ENCODE assay signal across 8 cellular contexts in the genomic region with DNA sequence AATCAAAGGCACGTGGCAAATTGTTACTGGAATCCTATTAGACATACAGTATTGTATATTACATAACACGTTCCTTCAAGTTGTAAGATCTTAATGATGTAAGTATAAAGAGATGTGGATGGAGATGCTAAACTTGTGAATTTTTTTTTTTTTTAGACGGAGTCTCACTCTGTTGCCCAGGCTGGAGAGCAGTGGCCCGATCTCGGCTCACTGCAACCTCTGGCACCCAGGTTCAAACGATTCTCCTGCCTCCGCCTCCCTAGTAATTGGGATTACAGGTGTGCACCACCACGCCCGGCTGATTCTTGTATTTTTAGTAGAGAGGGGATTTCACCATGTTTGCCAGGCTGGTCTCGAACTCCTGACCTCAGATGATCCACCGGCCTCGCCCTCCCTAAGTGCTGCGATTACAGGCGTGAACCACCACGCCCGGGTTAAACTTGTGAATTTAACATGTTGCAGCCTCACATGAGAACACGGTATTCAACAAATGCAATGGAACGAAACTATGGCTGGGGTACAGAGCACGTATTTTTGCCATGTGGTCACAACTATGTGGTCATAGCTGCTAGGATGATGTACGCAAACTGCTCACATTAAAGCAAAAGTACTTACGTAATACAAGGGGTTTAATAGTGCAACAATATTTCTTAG. TPM values are rescaled to one million over a fixed set of nuclear protein-coding genes. Genes with fewer than 3 reads are reported as not detected.
DNase-seq lines count a peak whose midpoint lies in the region; ATAC-seq and TF ChIP-seq lines count a peak whose summit lies in the region.

No MANE protein-coding gene starts in this region.

- H3K27me3 ChIP-seq in SU-DHL-6 (ENCODE audit: low read length), result no peaks in the 10 kb centered on the region
- H3K27me3 ChIP-seq in kidney epithelial cell (ENCODE audit: control insufficient read depth, insufficient read depth, low read length), result no peaks in the 10 kb centered on the region

- H3K27ac ChIP-seq in SU-DHL-6 (ENCODE audit: low read depth, low read length), result peak overlapping the region; percentile 81

- peaks cover 16% of the 10 kb centered on the region; the same call in 1 of the 2 replicates for H3F3A ChIP-seq in SU-DHL-6 (ENCODE audit: insufficient read depth)

- H3K9me3 ChIP-seq in SU-DHL-6 (ENCODE audit: insufficient read depth, low read length), result no peaks in the 10 kb centered on the region

- peak overlapping the region; percentile 84 for H3K9ac ChIP-seq in SU-DHL-6 (ENCODE audit: low read length)

- in situ Hi-C loops in astrocyte of the cerebellum (cut with HindIII; ENCODE audit: low sequenced_read_pairs), result no loop called here

- H3K4me3 ChIP-seq in SU-DHL-6 (ENCODE audit: insufficient read depth, low read length, poor library complexity, severe bottlenecking) (peak overlapping the region; percentile 91), astrocyte of the cerebellum (ENCODE audit: low read depth, low read length) (peak overlapping the region; percentile 98), kidney epithelial cell (ENCODE audit: low read depth, low read length) (peak overlapping the region; percentile 92)

- no peaks in the 10 kb centered on the region for H4K20me1 ChIP-seq in SU-DHL-6 (ENCODE audit: low read depth, low read length)

- peaks cover 38% of the 10 kb centered on the region for H3K79me2 ChIP-seq in SU-DHL-6 (ENCODE audit: insufficient read depth, low read length)

- peak overlapping the region; percentile 78 for H2AFZ ChIP-seq in SU-DHL-6 (ENCODE audit: low read depth, low read length, severe bottlenecking)

- H3K9me2 ChIP-seq in SU-DHL-6 (replicated peaks; ENCODE audit: insufficient read depth, low read length), result no peaks in the 10 kb centered on the region

- peak; percentile 12 for ATAC-seq in HG03060 (IDR thresholded peaks at IDR 0.05; ENCODE audit: low read depth, unreplicated experiment)

- peak overlapping the region; percentile 78 for H3K4me2 ChIP-seq in SU-DHL-6 (ENCODE audit: low read depth, low read length, poor library complexity, severe bottlenecking)

- DNase-seq in NOMO-1 (lab: John Stamatoyannopoulos, UW; ENCODE audit: unreplicated experiment in 2 of 2) (peak; percentile 59 to 88), NOMO-1 treated with DMSO at 0.1 percent for 48 hours (lab: John Stamatoyannopoulos, UW; ENCODE audit: unreplicated experiment) (no peak), astrocyte of the cerebellum (ENCODE audit: low read depth) (no peak), kidney epithelial cell (ENCODE audit: low read depth) (no peak), NCI-H187 treated with DMSO at 0.1 percent for 48 hours (lab: John Stamatoyannopoulos, UW) (no peak)
- peak; percentile 19 to 21 for DNase-seq in stimulated activated CD8-positive, alpha-beta memory T cell treated with anti-CD3 and anti-CD28 coated beads, Interleukin-7, amount 100 ng/mL, for 4 hours (ENCODE audit: low read depth in 2 of 2)

- no peak for TF ChIP-seq CTCF in SU-DHL-6 (IDR thresholded peaks at IDR 0.05; ENCODE audit: insufficient read depth, low read length, poor library complexity, severe bottlenecking)
- no peak for TF ChIP-seq CTCF in astrocyte of the cerebellum (IDR thresholded peaks at IDR 0.05; ENCODE audit: low read depth, low read length, missing control alignments)
- no peak for TF ChIP-seq CTCF in kidney epithelial cell (IDR thresholded peaks at IDR 0.05; ENCODE audit: insufficient read depth, low read length, poor library complexity, severe bottlenecking)

- H3K36me3 ChIP-seq in SU-DHL-6 (ENCODE audit: low read length) (no peaks in the 10 kb centered on the region), kidney epithelial cell (ENCODE audit: control insufficient read depth, insufficient read depth, low read length) (no peaks in the 10 kb centered on the region)

RNA-seq across cellular contexts. Expression of a gene that starts 0.8 kb away (rescaled TPM):
- 36.1 and 41.2 TPM in 2 replicates for total RNA-seq in kidney epithelial cell

RNA-seq across cellular contexts. Expression of a gene that starts 40.9 kb away (rescaled TPM):
- total RNA-seq in kidney epithelial cell, result 125 and 126 TPM in 2 replicates

RNA-seq across cellular contexts. Expression of a gene that starts 55.2 kb away (rescaled TPM):
- total RNA-seq in kidney epithelial cell, result 45.0 and 48.7 TPM in 2 replicates

Comparison
In these comparisons a context has a peak if more than half of its experiments do, and no peak if none do; other contexts are left out.
1. DNase-seq: peak in NOMO-1 (2 of 2) and stimulated activated CD8-positive, alpha-beta memory T cell treated with anti-CD3 and anti-CD28 coated beads, Interleukin-7, amount 100 ng/mL, for 4 hours (2 of 2); none in NOMO-1 treated with DMSO at 0.1 percent for 48 hours (single experiment), astrocyte of the cerebellum (single experiment), kidney epithelial cell (single experiment) and NCI-H187 treated with DMSO at 0.1 percent for 48 hours (single experiment).
2. Peak in every context shown above with its lines, with median percentiles within 50 percentile points of each other: H3K4me3 ChIP-seq.